Comparison of ENCODE assay signal across 21 cellular contexts in the genomic region with DNA sequence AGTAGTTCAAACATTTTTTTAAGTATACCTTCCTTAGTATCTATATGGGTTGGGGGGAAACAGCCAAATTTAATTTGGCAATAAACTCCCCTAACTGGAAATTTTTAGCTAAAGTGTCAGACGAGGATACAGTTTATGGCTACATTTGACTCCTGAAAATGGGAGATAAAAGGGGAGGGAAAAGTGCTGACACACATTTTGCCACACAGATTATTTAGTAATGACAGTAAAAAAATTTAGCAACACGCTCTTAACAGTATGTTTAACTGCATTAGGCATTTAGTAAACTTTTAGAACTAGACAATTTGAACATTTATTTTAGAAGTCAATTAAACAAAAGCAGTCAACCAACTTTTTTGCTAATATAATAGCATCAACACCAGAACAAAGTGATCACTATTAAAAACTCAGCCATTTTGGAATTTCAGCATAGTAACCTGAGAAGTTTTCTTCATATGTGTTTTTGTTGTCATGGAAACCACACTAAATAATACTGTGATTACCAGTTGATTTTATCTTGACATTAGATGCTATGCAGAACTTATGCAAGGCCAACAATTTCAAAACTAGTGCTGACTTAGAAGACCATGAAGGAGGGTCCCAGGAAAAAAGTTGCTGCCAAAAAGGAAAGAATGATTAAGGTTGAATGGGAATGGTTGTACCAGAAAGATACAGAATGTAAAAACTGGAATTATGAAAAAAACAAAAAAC. TPM values are rescaled to one million over a fixed set of nuclear protein-coding genes. Genes with fewer than 3 reads are reported as not detected.
A peak's percentile ranks its signal among the peaks of the same experiment; 100 is the strongest.
DNase-seq lines count a peak whose midpoint lies in the region; ATAC-seq lines count a peak whose summit lies in the region.
"Had no signal": no experiment of that assay in that cellular context is flagged by ENCODE, and none has a peak within 500 bp of the region (broad histone marks: within the 10 kb centered on the region; RNA-seq: fewer than 3 reads in every experiment).

No MANE protein-coding gene starts in this region.

- H3K36me3 ChIP-seq in GM23248 (ENCODE audit: low read depth) (no peaks in the 10 kb centered on the region), mesodermal cell (ENCODE audit: control insufficient read depth, insufficient read depth, low read length) (no peaks in the 10 kb centered on the region)
- H3K36me3 ChIP-seq: brain microvascular endothelial cell, gastroesophageal sphincter had no signal

- no peaks in the 10 kb centered on the region for H4K20me1 ChIP-seq in GM23248 (ENCODE audit: insufficient read depth)

- H3K27me3 ChIP-seq in GM23248 (replicated peaks; ENCODE audit: insufficient read depth): peaks cover 36% of the 10 kb centered on the region
- H3K27me3 ChIP-seq: brain microvascular endothelial cell, gastroesophageal sphincter had no signal

- no peaks in the 10 kb centered on the region for H3K4me1 ChIP-seq in GM23248 (ENCODE audit: insufficient read depth)
- no peaks in the 10 kb centered on the region for H3K4me1 ChIP-seq in mesodermal cell (ENCODE audit: control insufficient read depth, insufficient read depth, low read length, poor library complexity, severe bottlenecking)
- H3K4me1 ChIP-seq: gastroesophageal sphincter had no signal

- no peak overlapping the region for H3K9ac ChIP-seq in GM23248

- in situ Hi-C loops in GM23248 (cut with MboI): no loop called here

- no peaks in the 10 kb centered on the region for H3K9me3 ChIP-seq in GM23248 (ENCODE audit: low read depth)
- no peaks in the 10 kb centered on the region for H3K9me3 ChIP-seq in mesodermal cell (ENCODE audit: control insufficient read depth, low read length)
- H3K9me3 ChIP-seq: gastroesophageal sphincter had no signal

- no peak overlapping the region for H3K4me3 ChIP-seq in GM23248
- H3K4me3 ChIP-seq in mesodermal cell (ENCODE audit: extremely low read depth, insufficient read depth, low read length, poor library complexity, severe bottlenecking): no peak overlapping the region
- H3K4me3 ChIP-seq: gastroesophageal sphincter had no signal

- no peak for ATAC-seq in HG03159 (IDR thresholded peaks at IDR 0.05; ENCODE audit: unreplicated experiment)
- no peak for ATAC-seq in GM19397 (IDR thresholded peaks at IDR 0.05; ENCODE audit: unreplicated experiment)
- ATAC-seq: activated CD4-positive, CD25-positive, alpha-beta regulatory T cell treated with anti-CD3 and anti-CD28 coated beads, Interleukin-2, amount 50 U/mL, for 24 hours; gastroesophageal sphincter had no signal

- no peaks in the 10 kb centered on the region for H3K79me2 ChIP-seq in GM23248 (ENCODE audit: insufficient read depth)

- no peaks in the 10 kb centered on the region for H3F3A ChIP-seq in GM23248 (ENCODE audit: insufficient read depth)

- no peaks in the 10 kb centered on the region for H3K9me2 ChIP-seq in GM23248 (ENCODE audit: insufficient read depth)

- WGBS in GM23248 (ENCODE audit: low coverage in 1 of 2, low lambda C conversion rate in 2 of 2, missing lambda C conversion rate in 2 of 2), 2 experiments: 36 to 42% methylated on average over 2 of the region's 2 CpGs
- WGBS in mesodermal cell (ENCODE audit: insufficient coverage in 2 of 2), 2 experiments: 60% methylated on average over 1 of the region's 2 CpGs; no CpG with 5 or more reads in 1 of the 2 experiments

- H3K27ac ChIP-seq in GM23248 (no peak overlapping the region), mesodermal cell (ENCODE audit: low read depth, low read length, severe bottlenecking) (peak overlapping the region; percentile 45)
- H3K27ac ChIP-seq: brain microvascular endothelial cell, gastroesophageal sphincter had no signal

- DNase-seq in GM23248 (peak; percentile 45), OCI-M1 (lab: John Stamatoyannopoulos, UW) (peak; percentile 21), HuH-7.5 (ENCODE audit: low spot score) (no peak), NCI-H1092 treated with DMSO at 0.1 percent for 48 hours (lab: John Stamatoyannopoulos, UW) (no peak)
- peak; percentile 18 for DNase-seq in central memory CD4-positive, alpha-beta T cell
- DNase-seq: activated CD8-positive, alpha-beta memory T cell treated with anti-CD3 and anti-CD28 coated beads, Interleukin-2, amount 50 U/mL, for 4 hours; activated naive CD4-positive, alpha-beta T cell treated with anti-CD3 and anti-CD28 coated beads, Interleukin-2, amount 10 ng/mL, durations not matched to agents 7 days and 5 days; brain microvascular endothelial cell; DND-41; effector CD8-positive, alpha-beta T cell; NCI-H2107; retina; substantia nigra had no signal

- H3K4me2 ChIP-seq in GM23248 (ENCODE audit: unreplicated experiment): no peak overlapping the region

- H2AFZ ChIP-seq in GM23248: no peak overlapping the region

RNA-seq across cellular contexts. Expression of gene TFG, which starts 47.0 kb away (rescaled TPM):
- total RNA-seq in GM23248 (2014; rRNA removed; shearing (Covaris generic)): 152 and 157 TPM in 2 replicates
- 241 and 245 TPM in 2 replicates for polyA plus RNA-seq in GM23248 (2016; fragmentation: Nextera tagmentation; extraction: Ambion mirVana)
- 151 TPM for polyA plus RNA-seq in mesodermal cell (2013, experiment 1 of 2)
- 150 TPM for polyA plus RNA-seq in mesodermal cell (2013, experiment 2 of 2)

RNA-seq across cellular contexts. Expression of gene ADGRG7, which starts 52.9 kb away (rescaled TPM):
- total RNA-seq in GM23248 (2014; rRNA removed; shearing (Covaris generic)): not detected in 2 replicates
- polyA plus RNA-seq in GM23248 (2016; fragmentation: Nextera tagmentation; extraction: Ambion mirVana): not detected in 2 replicates
- not detected for polyA plus RNA-seq in mesodermal cell (2013, experiment 1 of 2)
- polyA plus RNA-seq in mesodermal cell (2013, experiment 2 of 2): not detected
- total RNA-seq: neural crest cell; T-helper 2 cell treated with Interferon-gamma antibody and Interleukin-4, amounts not matched to agents 100 ng/mL and 5 ng/mL, for 36 hours had no signal
- polyA plus RNA-seq: BJ had no signal

Comparison
In these comparisons a context has a peak if more than half of its experiments do, and no peak if none do; other contexts are left out.
1. DNase-seq: peak in GM23248 (single experiment), OCI-M1 (single experiment) and central memory CD4-positive, alpha-beta T cell (single experiment); none in HuH-7.5 (single experiment) and NCI-H1092 treated with DMSO at 0.1 percent for 48 hours (single experiment).